ENCODE assay signal across 8 cellular contexts in the genomic region with DNA sequence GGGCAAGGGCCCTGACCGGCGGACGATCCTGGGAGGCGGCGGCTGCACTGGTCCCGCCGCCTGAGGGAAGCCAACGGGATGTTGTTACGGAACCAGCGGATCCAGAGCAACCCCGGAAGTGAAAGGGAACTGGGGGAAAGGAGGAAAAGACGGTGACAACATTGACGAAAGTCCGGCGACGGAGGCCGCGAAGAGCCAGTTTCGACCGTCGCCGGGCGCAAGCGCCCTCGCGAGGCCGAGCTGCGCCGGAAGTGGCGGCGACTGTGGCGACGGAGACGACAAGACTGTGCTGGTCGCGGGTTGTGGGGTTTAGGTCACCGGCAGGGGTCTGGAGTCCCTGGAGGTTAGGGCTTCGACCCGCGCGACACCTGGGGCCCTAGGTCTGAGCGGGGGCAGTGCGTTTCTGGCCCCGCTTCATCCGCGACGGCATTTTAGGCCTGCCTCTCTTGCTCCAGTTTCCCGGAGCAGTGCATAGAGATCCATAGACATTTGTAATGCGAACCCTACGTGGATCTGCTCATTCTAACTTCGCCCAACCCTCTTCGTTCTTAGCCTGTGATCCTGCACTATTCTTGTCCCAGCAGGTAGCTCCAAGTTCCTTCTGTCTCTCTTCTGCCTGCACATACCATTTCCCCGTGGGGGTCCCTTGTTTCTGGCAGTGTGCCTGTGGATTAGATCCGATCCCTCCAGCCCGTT. TPM values are rescaled to one million over a fixed set of nuclear protein-coding genes. Genes with fewer than 3 reads are reported as not detected.
DNase-seq lines count a peak whose midpoint lies in the region; ATAC-seq and TF ChIP-seq lines count a peak whose summit lies in the region.

A gene (minus strand): TSS at position 120 of the 696 bp plus-strand sequence. CDS start 138 bp downstream, outside the sequence.

- peak; percentile 77 for TF ChIP-seq CTCF in GM13977 (IDR thresholded peaks at IDR 0.05; ENCODE audit: extremely low read depth, insufficient read depth, missing control alignments)

- H3K36me3 ChIP-seq in rectal smooth muscle tissue (ENCODE audit: control insufficient read depth, insufficient read depth, low read length) = no peaks in the 10 kb centered on the region
- H3K36me3 ChIP-seq in aorta (ENCODE audit: control insufficient read depth in 1 of 2, insufficient read depth in 2 of 2, low read length in 1 of 2) = no peaks in the 10 kb centered on the region

- H3K4me1 ChIP-seq in rectal smooth muscle tissue (ENCODE audit: control insufficient read depth, insufficient read depth, low read length) (peaks cover 11% of the 10 kb centered on the region), aorta (ENCODE audit: control insufficient read depth in 1 of 2, insufficient read depth in 2 of 2, low read length in 2 of 2) (peaks cover 0 to 4% of the 10 kb centered on the region in 2 donors)

- in situ Hi-C loops in GM13977 (cut with MboI; ENCODE audit: low pct_unique_long_range_greater_than_20kb, low sequenced_read_pairs, unreplicated experiment) = no loop called here

- H3K4me3 Mint-ChIP-seq in T-helper 17 cell = peak within 1 kb of the TSS; percentile 96

- H3K9ac ChIP-seq in rectal smooth muscle tissue (ENCODE audit: low read length) = peak within 1 kb of the TSS; percentile 94

- ATAC-seq in HG02870 (IDR thresholded peaks at IDR 0.05; ENCODE audit: unreplicated experiment) = peak; percentile 84
- ATAC-seq in T-helper 17 cell = peak; percentile 78
- peak; percentile 98 for ATAC-seq in aorta (ENCODE audit: low FRiP score)

- intact Hi-C loops in aorta (cut with DNase I) = loop anchor here in 1 of 2 donors (10.0 kb wide), 1 partner anchor 143 kb away; a partner anchor contains a TSS

- H3K27me3 Mint-ChIP-seq in T-helper 17 cell = no peaks in the 10 kb centered on the region

- H3K36me3 Mint-ChIP-seq in T-helper 17 cell (ENCODE audit: low read depth) = no peaks in the 10 kb centered on the region

- H3K27me3 ChIP-seq in rectal smooth muscle tissue (ENCODE audit: control insufficient read depth, insufficient read depth, low read length) (no peaks in the 10 kb centered on the region), aorta (ENCODE audit: control insufficient read depth in 1 of 2, insufficient read depth in 2 of 2, low read length in 1 of 2) (no peaks in the 10 kb centered on the region)

- WGBS in aorta, 2 donors = 0% methylated on average over 55 of the region's 55 CpGs

- DNase-seq in GM13977 (ENCODE audit: low spot score) (peak; percentile 91), NCI-H146 (lab: John Stamatoyannopoulos, UW) (peak; percentile 86), T-helper 17 cell (peak; percentile 45 to 63 (median 59)), hepatic stellate cell (ENCODE audit: low spot score) (peak; percentile 89), aorta (peak; percentile 95 to 96)

- H3K27ac ChIP-seq in angular gyrus (ENCODE audit: low read depth, low read length) = peak within 1 kb of the TSS; percentile 94
- peak within 1 kb of the TSS; percentile 92 for H3K27ac ChIP-seq in rectal smooth muscle tissue (ENCODE audit: low read depth, low read length)
- H3K27ac ChIP-seq in aorta (ENCODE audit: low read depth in 1 of 2, low read length in 2 of 2) = peak within 1 kb of the TSS; percentile 87 to 93

- peaks cover 38% of the 10 kb centered on the region for H3K4me1 Mint-ChIP-seq in T-helper 17 cell

- no peaks in the 10 kb centered on the region for H3K9me3 ChIP-seq in T-helper 17 cell (ENCODE audit: control insufficient read depth, low read length, poor library complexity, severe bottlenecking)
- no peaks in the 10 kb centered on the region for H3K9me3 ChIP-seq in aorta (ENCODE audit: control insufficient read depth, low read length)

- H3K4me3 ChIP-seq in rectal smooth muscle tissue (ENCODE audit: low read length) = peak within 1 kb of the TSS; percentile 98
- peak within 1 kb of the TSS; percentile 76 to 79 for H3K4me3 ChIP-seq in aorta (ENCODE audit: low read length in 2 of 2)

- H3K27ac Mint-ChIP-seq in T-helper 17 cell = peak within 1 kb of the TSS; percentile 97

RNA-seq across cellular contexts. Expression of the gene that starts here (rescaled TPM):
- 10 to 100 TPM; 43.1 to 50.8 TPM for total RNA-seq in T-helper 17 cell
- total RNA-seq in aorta = 10 to 100 TPM; 42.5 to 52.6 TPM
- 10 to 100 TPM in 1 of 2 donors, 1 to 10 TPM in 1; 7.6 to 17.0 TPM for polyA plus RNA-seq in aorta

Comparison
In these comparisons a context has a peak if more than half of its experiments do, and no peak if none do; other contexts are left out.
1. Peak in every context shown above with its lines: DNase-seq, ATAC-seq, H3K4me3 ChIP-seq and H3K27ac ChIP-seq.